In the genomic region with DNA sequence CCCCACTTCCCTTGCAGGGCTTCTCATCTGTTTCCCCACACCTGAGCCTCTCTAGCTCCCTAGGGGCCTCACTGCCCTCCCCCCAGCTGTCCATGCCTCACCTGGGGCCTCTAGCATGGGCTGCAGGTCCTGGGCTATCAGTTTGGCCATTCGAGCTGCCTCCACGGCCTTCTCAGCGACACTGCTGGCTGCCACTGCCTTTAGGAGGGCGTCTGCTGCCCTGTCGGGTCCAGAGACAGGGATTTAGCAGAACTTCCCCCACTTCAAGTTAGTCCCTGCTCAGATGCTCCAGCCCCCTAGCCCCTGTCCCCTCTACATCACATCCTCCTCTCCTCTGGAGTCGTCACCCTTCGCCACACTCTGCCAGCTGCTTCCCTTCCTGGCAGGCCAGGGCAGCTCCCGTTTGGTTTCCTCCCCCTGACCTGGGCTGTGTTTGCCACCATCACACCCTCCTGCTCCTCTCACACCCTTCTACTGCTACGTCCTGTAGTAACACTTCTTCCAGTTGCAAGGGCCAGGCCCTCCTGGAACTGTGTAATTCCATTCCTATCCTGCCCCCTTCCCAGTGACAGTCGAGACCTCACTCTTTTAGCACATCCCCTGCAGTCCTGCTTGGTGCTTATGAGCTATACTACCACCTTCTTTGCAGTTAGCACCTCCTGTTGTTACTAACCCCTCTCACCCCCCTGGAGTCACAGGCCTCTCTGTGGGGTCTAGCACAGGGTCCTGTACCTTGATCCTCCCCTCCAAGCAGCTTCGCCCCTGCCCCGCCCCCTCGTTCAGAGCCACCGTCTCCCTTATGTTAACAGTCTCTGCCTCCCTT, we compare ENCODE assay signal across 1 cellular context.
TF ChIP-seq lines count a peak whose summit lies in the region.

No MANE protein-coding gene starts in this region.

TF ChIP-seq in HepG2, 621 proteins besides CTCF, POLR2A, EP300 and RAD21 (continued from another document and continues in another):
- no peak for TF ChIP-seq ZNF207 (IDR thresholded peaks at IDR 0.05; ENCODE audit: borderline replicate concordance)
- 0 out of 2 replicates have a peak, but pooled peaks have one; percentile 47 for TF ChIP-seq ZBTB7B (CRISPR knock-in tag; IDR thresholded peaks at IDR 0.05)
- no peak for TF ChIP-seq ZZZ3 (CRISPR knock-in tag; IDR thresholded peaks at IDR 0.05; ENCODE audit: borderline replicate concordance)
- TF ChIP-seq RORA (CRISPR knock-in tag; IDR thresholded peaks at IDR 0.05) = no peak
- 0 out of 2 replicates have a peak, but pooled peaks have one; percentile 15 for TF ChIP-seq ZFY (CRISPR knock-in tag; IDR thresholded peaks at IDR 0.05)
- peak; percentile 31; the same call in 1 of the 2 replicates for TF ChIP-seq WIZ (CRISPR knock-in tag; IDR thresholded peaks at IDR 0.05)
- TF ChIP-seq ZC3H13 (CRISPR knock-in tag; IDR thresholded peaks at IDR 0.05) = no peak
- TF ChIP-seq, protein P1, sequence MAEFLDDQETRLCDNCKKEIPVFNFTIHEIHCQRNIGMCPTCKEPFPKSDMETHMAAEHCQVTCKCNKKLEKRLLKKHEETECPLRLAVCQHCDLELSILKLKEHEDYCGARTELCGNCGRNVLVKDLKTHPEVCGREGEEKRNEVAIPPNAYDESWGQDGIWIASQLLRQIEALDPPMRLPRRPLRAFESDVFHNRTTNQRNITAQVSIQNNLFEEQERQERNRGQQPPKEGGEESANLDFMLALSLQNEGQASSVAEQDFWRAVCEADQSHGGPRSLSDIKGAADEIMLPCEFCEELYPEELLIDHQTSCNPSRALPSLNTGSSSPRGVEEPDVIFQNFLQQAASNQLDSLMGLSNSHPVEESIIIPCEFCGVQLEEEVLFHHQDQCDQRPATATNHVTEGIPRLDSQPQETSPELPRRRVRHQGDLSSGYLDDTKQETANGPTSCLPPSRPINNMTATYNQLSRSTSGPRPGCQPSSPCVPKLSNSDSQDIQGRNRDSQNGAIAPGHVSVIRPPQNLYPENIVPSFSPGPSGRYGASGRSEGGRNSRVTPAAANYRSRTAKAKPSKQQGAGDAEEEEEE (CRISPR knock-in tag; IDR thresholded peaks at IDR 0.05; ENCODE audit: borderline replicate concordance) = 0 out of 2 replicates have a peak, but pooled peaks have one; percentile 54
- TF ChIP-seq FOXK2 (IDR thresholded peaks at IDR 0.05) = no peak
- TF ChIP-seq CHCHD3 (CRISPR knock-in tag; IDR thresholded peaks at IDR 0.05) = no peak
- TF ChIP-seq, protein P2, sequence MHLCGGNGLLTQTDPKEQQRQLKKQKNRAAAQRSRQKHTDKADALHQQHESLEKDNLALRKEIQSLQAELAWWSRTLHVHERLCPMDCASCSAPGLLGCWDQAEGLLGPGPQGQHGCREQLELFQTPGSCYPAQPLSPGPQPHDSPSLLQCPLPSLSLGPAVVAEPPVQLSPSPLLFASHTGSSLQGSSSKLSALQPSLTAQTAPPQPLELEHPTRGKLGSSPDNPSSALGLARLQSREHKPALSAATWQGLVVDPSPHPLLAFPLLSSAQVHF (CRISPR knock-in tag; IDR thresholded peaks at IDR 0.05) = no peak
- no peak for TF ChIP-seq AGO2 (optimal IDR thresholded peaks at IDR 0.05; ENCODE audit: low read depth, low read length)
- TF ChIP-seq NBN (conservative IDR thresholded peaks at IDR 0.05) = no peak
- TF ChIP-seq, protein P3, sequence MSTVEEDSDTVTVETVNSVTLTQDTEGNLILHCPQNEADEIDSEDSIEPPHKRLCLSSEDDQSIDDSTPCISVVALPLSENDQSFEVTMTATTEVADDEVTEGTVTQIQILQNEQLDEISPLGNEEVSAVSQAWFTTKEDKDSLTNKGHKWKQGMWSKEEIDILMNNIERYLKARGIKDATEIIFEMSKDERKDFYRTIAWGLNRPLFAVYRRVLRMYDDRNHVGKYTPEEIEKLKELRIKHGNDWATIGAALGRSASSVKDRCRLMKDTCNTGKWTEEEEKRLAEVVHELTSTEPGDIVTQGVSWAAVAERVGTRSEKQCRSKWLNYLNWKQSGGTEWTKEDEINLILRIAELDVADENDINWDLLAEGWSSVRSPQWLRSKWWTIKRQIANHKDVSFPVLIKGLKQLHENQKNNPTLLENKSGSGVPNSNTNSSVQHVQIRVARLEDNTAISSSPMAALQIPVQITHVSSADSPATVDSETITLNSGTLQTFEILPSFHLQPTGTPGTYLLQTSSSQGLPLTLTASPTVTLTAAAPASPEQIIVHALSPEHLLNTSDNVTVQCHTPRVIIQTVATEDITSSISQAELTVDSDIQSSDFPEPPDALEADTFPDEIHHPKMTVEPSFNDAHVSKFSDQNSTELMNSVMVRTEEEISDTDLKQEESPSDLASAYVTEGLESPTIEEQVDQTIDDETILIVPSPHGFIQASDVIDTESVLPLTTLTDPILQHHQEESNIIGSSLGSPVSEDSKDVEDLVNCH (CRISPR knock-in tag; IDR thresholded peaks at IDR 0.05) = no peak
- no peak for TF ChIP-seq ZNF615 (CRISPR knock-in tag; IDR thresholded peaks at IDR 0.05; ENCODE audit: borderline replicate concordance)
- no peak for TF ChIP-seq ZNF672 (CRISPR knock-in tag; IDR thresholded peaks at IDR 0.05)
- TF ChIP-seq, protein P4, sequence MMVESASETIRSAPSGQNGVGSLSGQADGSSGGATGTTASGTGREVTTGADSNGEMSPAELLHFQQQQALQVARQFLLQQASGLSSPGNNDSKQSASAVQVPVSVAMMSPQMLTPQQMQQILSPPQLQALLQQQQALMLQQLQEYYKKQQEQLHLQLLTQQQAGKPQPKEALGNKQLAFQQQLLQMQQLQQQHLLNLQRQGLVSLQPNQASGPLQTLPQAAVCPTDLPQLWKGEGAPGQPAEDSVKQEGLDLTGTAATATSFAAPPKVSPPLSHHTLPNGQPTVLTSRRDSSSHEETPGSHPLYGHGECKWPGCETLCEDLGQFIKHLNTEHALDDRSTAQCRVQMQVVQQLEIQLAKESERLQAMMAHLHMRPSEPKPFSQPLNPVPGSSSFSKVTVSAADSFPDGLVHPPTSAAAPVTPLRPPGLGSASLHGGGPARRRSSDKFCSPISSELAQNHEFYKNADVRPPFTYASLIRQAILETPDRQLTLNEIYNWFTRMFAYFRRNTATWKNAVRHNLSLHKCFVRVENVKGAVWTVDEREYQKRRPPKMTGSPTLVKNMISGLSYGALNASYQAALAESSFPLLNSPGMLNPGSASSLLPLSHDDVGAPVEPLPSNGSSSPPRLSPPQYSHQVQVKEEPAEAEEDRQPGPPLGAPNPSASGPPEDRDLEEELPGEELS (CRISPR knock-in tag; IDR thresholded peaks at IDR 0.05) = no peak
- no peak for TF ChIP-seq STAG1 (CRISPR knock-in tag; IDR thresholded peaks at IDR 0.05)
- TF ChIP-seq ZNF335 (CRISPR knock-in tag; IDR thresholded peaks at IDR 0.05) = no peak
- TF ChIP-seq NFYB (CRISPR knock-in tag; IDR thresholded peaks at IDR 0.05) = no peak
- TF ChIP-seq ZBTB1 (CRISPR knock-in tag; IDR thresholded peaks at IDR 0.05; ENCODE audit: borderline replicate concordance) = no peak
- TF ChIP-seq RBAK (CRISPR knock-in tag; IDR thresholded peaks at IDR 0.05) = no peak
- TF ChIP-seq, protein P5, sequence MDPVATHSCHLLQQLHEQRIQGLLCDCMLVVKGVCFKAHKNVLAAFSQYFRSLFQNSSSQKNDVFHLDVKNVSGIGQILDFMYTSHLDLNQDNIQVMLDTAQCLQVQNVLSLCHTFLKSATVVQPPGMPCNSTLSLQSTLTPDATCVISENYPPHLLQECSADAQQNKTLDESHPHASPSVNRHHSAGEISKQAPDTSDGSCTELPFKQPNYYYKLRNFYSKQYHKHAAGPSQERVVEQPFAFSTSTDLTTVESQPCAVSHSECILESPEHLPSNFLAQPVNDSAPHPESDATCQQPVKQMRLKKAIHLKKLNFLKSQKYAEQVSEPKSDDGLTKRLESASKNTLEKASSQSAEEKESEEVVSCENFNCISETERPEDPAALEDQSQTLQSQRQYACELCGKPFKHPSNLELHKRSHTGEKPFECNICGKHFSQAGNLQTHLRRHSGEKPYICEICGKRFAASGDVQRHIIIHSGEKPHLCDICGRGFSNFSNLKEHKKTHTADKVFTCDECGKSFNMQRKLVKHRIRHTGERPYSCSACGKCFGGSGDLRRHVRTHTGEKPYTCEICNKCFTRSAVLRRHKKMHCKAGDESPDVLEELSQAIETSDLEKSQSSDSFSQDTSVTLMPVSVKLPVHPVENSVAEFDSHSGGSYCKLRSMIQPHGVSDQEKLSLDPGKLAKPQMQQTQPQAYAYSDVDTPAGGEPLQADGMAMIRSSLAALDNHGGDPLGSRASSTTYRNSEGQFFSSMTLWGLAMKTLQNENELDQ (CRISPR knock-in tag; IDR thresholded peaks at IDR 0.05; ENCODE audit: borderline replicate concordance) = peak; percentile 33; the same call in 1 of the 2 replicates
- TF ChIP-seq, protein P6, sequence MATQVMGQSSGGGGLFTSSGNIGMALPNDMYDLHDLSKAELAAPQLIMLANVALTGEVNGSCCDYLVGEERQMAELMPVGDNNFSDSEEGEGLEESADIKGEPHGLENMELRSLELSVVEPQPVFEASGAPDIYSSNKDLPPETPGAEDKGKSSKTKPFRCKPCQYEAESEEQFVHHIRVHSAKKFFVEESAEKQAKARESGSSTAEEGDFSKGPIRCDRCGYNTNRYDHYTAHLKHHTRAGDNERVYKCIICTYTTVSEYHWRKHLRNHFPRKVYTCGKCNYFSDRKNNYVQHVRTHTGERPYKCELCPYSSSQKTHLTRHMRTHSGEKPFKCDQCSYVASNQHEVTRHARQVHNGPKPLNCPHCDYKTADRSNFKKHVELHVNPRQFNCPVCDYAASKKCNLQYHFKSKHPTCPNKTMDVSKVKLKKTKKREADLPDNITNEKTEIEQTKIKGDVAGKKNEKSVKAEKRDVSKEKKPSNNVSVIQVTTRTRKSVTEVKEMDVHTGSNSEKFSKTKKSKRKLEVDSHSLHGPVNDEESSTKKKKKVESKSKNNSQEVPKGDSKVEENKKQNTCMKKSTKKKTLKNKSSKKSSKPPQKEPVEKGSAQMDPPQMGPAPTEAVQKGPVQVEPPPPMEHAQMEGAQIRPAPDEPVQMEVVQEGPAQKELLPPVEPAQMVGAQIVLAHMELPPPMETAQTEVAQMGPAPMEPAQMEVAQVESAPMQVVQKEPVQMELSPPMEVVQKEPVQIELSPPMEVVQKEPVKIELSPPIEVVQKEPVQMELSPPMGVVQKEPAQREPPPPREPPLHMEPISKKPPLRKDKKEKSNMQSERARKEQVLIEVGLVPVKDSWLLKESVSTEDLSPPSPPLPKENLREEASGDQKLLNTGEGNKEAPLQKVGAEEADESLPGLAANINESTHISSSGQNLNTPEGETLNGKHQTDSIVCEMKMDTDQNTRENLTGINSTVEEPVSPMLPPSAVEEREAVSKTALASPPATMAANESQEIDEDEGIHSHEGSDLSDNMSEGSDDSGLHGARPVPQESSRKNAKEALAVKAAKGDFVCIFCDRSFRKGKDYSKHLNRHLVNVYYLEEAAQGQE (IDR thresholded peaks at IDR 0.05; ENCODE audit: borderline replicate concordance in 1 of 2, low read depth in 1 of 2, low read length in 2 of 2) = no peak
- TF ChIP-seq, protein P7, sequence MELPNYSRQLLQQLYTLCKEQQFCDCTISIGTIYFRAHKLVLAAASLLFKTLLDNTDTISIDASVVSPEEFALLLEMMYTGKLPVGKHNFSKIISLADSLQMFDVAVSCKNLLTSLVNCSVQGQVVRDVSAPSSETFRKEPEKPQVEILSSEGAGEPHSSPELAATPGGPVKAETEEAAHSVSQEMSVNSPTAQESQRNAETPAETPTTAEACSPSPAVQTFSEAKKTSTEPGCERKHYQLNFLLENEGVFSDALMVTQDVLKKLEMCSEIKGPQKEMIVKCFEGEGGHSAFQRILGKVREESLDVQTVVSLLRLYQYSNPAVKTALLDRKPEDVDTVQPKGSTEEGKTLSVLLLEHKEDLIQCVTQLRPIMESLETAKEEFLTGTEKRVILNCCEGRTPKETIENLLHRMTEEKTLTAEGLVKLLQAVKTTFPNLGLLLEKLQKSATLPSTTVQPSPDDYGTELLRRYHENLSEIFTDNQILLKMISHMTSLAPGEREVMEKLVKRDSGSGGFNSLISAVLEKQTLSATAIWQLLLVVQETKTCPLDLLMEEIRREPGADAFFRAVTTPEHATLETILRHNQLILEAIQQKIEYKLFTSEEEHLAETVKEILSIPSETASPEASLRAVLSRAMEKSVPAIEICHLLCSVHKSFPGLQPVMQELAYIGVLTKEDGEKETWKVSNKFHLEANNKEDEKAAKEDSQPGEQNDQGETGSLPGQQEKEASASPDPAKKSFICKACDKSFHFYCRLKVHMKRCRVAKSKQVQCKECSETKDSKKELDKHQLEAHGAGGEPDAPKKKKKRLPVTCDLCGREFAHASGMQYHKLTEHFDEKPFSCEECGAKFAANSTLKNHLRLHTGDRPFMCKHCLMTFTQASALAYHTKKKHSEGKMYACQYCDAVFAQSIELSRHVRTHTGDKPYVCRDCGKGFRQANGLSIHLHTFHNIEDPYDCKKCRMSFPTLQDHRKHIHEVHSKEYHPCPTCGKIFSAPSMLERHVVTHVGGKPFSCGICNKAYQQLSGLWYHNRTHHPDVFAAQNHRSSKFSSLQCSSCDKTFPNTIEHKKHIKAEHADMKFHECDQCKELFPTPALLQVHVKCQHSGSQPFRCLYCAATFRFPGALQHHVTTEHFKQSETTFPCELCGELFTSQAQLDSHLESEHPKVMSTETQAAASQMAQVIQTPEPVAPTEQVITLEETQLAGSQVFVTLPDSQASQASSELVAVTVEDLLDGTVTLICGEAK (IDR thresholded peaks at IDR 0.05) = no peak
- TF ChIP-seq, protein P7 (CRISPR knock-in tag; IDR thresholded peaks at IDR 0.05) = no peak
- TF ChIP-seq POLR2G (IDR thresholded peaks at IDR 0.05; ENCODE audit: low read depth, low read length) = no peak
- no peak for TF ChIP-seq ZNF589 (CRISPR knock-in tag; conservative IDR thresholded peaks at IDR 0.05)
- no peak for TF ChIP-seq TSC22D2 (CRISPR knock-in tag; IDR thresholded peaks at IDR 0.05; ENCODE audit: borderline replicate concordance)
